36 cellular contexts compared by ENCODE assay signal in genomic region chr20:23413862-23414422, GRCh38. TPM values are rescaled to one million over a fixed set of nuclear protein-coding genes. Genes with fewer than 3 reads are reported as not detected.
"Had no signal": no experiment of that assay in that cellular context is flagged by ENCODE, and none has a peak within 500 bp of the region (broad histone marks: within the 10 kb centered on the region; RNA-seq: fewer than 3 reads in every experiment).

No MANE protein-coding gene starts in this region.

- H3K9me3 ChIP-seq: colonic mucosa, gastroesophageal sphincter, heart left ventricle, mucosa of descending colon, neutrophil, suprapubic skin, transverse colon, vagina had no signal

- H3K36me3 Mint-ChIP-seq: memory B cell; naive B cell; natural killer cell treated with Interleukin-12 subunit alpha and Interleukin-12 subunit beta and Interleukin-15 and Interleukin-18, amount 100 ng/mL, for 72 hours had no signal

- H3K27ac Mint-ChIP-seq: dendritic cell treated with granulocyte-macrophage colony-stimulating factor and Interleukin-4, amounts not matched to agents 40 ng/mL and 50 ng/mL, for 4 days; endodermal cell; naive B cell; natural killer cell treated with Interleukin-12 subunit alpha and Interleukin-12 subunit beta and Interleukin-15 and Interleukin-18, amount 100 ng/mL, for 72 hours; progenitor cell of endocrine pancreas had no signal

- H3K9ac ChIP-seq: parathyroid adenoma had no signal

- H2AFZ ChIP-seq: hepatocyte, parathyroid adenoma had no signal

- H3K4me1 ChIP-seq: colonic mucosa had no signal

- H3K4me2 ChIP-seq: hepatocyte, smooth muscle cell had no signal

- H3K9me3 Mint-ChIP-seq: dendritic cell treated with granulocyte-macrophage colony-stimulating factor and Interleukin-4, amounts not matched to agents 40 ng/mL and 50 ng/mL, for 4 days; endodermal cell; memory B cell; naive B cell; natural killer cell treated with Interleukin-12 subunit alpha and Interleukin-12 subunit beta and Interleukin-15 and Interleukin-18, amount 100 ng/mL, for 72 hours; neural crest cell; stimulated activated naive CD8-positive, alpha-beta T cell treated with anti-CD3 and anti-CD28 coated beads, Interleukin-15, amount 100 ng/mL, for 72 hours had no signal

- ATAC-seq: esophagus mucosa; foreskin keratinocyte; gastroesophageal sphincter; heart left ventricle; left lobe of liver; mucosa of descending colon; natural killer cell treated with Interleukin-12 subunit alpha and Interleukin-12 subunit beta and Interleukin-15 and Interleukin-18, amount 100 ng/mL, for 72 hours; sciatic nerve; stimulated activated naive CD8-positive, alpha-beta T cell treated with anti-CD3 and anti-CD28 coated beads, Interleukin-15, amount 100 ng/mL, for 72 hours had no signal

- H3K27ac ChIP-seq: colonic mucosa, epithelial cell of prostate, foreskin keratinocyte, gastroesophageal sphincter, heart left ventricle, hepatocyte, neutrophil, parathyroid adenoma, suprapubic skin, transverse colon, vagina had no signal

- H3K36me3 ChIP-seq: colonic mucosa, gastroesophageal sphincter, neutrophil, suprapubic skin, transverse colon, vagina had no signal

- H3K27me3 Mint-ChIP-seq: dendritic cell treated with granulocyte-macrophage colony-stimulating factor and Interleukin-4, amounts not matched to agents 40 ng/mL and 50 ng/mL, for 4 days; memory B cell; naive B cell; natural killer cell treated with Interleukin-12 subunit alpha and Interleukin-12 subunit beta and Interleukin-15 and Interleukin-18, amount 100 ng/mL, for 72 hours; progenitor cell of endocrine pancreas; stimulated activated naive CD8-positive, alpha-beta T cell treated with anti-CD3 and anti-CD28 coated beads, Interleukin-15, amount 100 ng/mL, for 72 hours had no signal

- H3K4me3 ChIP-seq: colonic mucosa, gastroesophageal sphincter, heart left ventricle, hepatocyte, lung, mucosa of descending colon, smooth muscle cell, suprapubic skin, transverse colon, vagina had no signal

- DNase-seq: colonic mucosa; effector CD8-positive, alpha-beta T cell; endodermal cell; foreskin keratinocyte; heart left ventricle; kidney; mucosa of descending colon; naive B cell; stimulated activated CD4-positive, alpha-beta T cell treated with anti-CD3 and anti-CD28 coated beads, Interleukin-12 subunit alpha, Interleukin-12 subunit beta, amount 100 ng/mL, for 4 hours; stimulated activated CD4-positive, alpha-beta T cell treated with anti-CD3 and anti-CD28 coated beads, Interleukin-1b, Interleukin-23, amount 100 ng/mL, for 48 hours; stimulated activated CD4-positive, alpha-beta T cell treated with anti-CD3 and anti-CD28 coated beads, Interleukin-4, amount 100 ng/mL, for 1 hour; stimulated activated CD8-positive, alpha-beta memory T cell treated with anti-CD3 and anti-CD28 coated beads, Interleukin-4, amount 100 ng/mL, for 48 hours; stimulated activated naive CD4-positive, alpha-beta T cell; stimulated activated naive CD8-positive, alpha-beta T cell treated with anti-CD3 and anti-CD28 coated beads, Interleukin-15, amount 100 ng/mL, for 72 hours; transverse colon had no signal

- H3K27me3 ChIP-seq: colonic mucosa, foreskin keratinocyte, gastroesophageal sphincter, heart left ventricle, hepatocyte, neutrophil, suprapubic skin, transverse colon, vagina had no signal

- H3K4me3 Mint-ChIP-seq: dendritic cell treated with granulocyte-macrophage colony-stimulating factor and Interleukin-4, amounts not matched to agents 40 ng/mL and 50 ng/mL, for 4 days; endodermal cell; memory B cell; naive B cell; natural killer cell treated with Interleukin-12 subunit alpha and Interleukin-12 subunit beta and Interleukin-15 and Interleukin-18, amount 100 ng/mL, for 72 hours had no signal

RNA-seq across cellular contexts. Expression of gene CSTL1, which starts 25.5 kb away (rescaled TPM):
- total RNA-seq: colonic mucosa; endodermal cell; esophagus mucosa; fibroblast of lung; foreskin keratinocyte; gastroesophageal sphincter; heart left ventricle; hepatocyte; kidney; left lobe of liver; liver; lung; mucosa of descending colon; natural killer cell treated with Interleukin-12 subunit alpha and Interleukin-12 subunit beta and Interleukin-15 and Interleukin-18, amount 100 ng/mL, for 72 hours; neural crest cell; osteoblast; progenitor cell of endocrine pancreas; sciatic nerve; smooth muscle cell; suprapubic skin; transverse colon; ureter; vagina had no signal
- polyA plus RNA-seq: fibroblast of lung, foreskin keratinocyte, heart left ventricle, hepatocyte, liver, lung, smooth muscle cell had no signal

RNA-seq across cellular contexts. Expression of gene CST11, which starts 38.7 kb away (rescaled TPM):
- total RNA-seq: colonic mucosa; esophagus mucosa; fibroblast of lung; foreskin keratinocyte; gastroesophageal sphincter; heart left ventricle; hepatocyte; kidney; left lobe of liver; liver; lung; mucosa of descending colon; natural killer cell treated with Interleukin-12 subunit alpha and Interleukin-12 subunit beta and Interleukin-15 and Interleukin-18, amount 100 ng/mL, for 72 hours; neural crest cell; osteoblast; progenitor cell of endocrine pancreas; sciatic nerve; smooth muscle cell; suprapubic skin; transverse colon; ureter; vagina had no signal
- polyA plus RNA-seq: fibroblast of lung, foreskin keratinocyte, heart left ventricle, hepatocyte, liver, lung, smooth muscle cell had no signal
